ENCODE assay signal across 1 cellular context in genomic region chr19:662207-662961, GRCh38.
TF ChIP-seq lines count a peak whose summit lies in the region.

No MANE protein-coding gene starts in this region.

TF ChIP-seq in K562, 482 proteins besides CTCF, POLR2A, EP300 and RAD21 (continued from another document and continues in another):
- TF ChIP-seq ZBTB12 (CRISPR knock-in tag; IDR thresholded peaks at IDR 0.05), result no peak
- peak; percentile 62 for TF ChIP-seq ZFX (CRISPR knock-in tag; IDR thresholded peaks at IDR 0.05)
- TF ChIP-seq KLF1 (tag; IDR thresholded peaks at IDR 0.05), result no peak
- no peak for TF ChIP-seq DLX4 (CRISPR knock-in tag; IDR thresholded peaks at IDR 0.05)
- no peak for TF ChIP-seq CGGBP1 (CRISPR knock-in tag; IDR thresholded peaks at IDR 0.05)
- no peak for TF ChIP-seq TRIM28 (IDR thresholded peaks at IDR 0.05)
- TF ChIP-seq YBX1 (IDR thresholded peaks at IDR 0.05), result no peak
- TF ChIP-seq ELK3 (CRISPR knock-in tag; IDR thresholded peaks at IDR 0.05), result no peak
- TF ChIP-seq RB1 (IDR thresholded peaks at IDR 0.05; ENCODE audit: low read depth), result peak; percentile 18; the same call in 1 of the 2 replicates
- TF ChIP-seq ZNF395 (CRISPR knock-in tag; IDR thresholded peaks at IDR 0.05), result no peak
- no peak for TF ChIP-seq ZNF384 (IDR thresholded peaks at IDR 0.05; ENCODE audit: low read depth, low read length)
- TF ChIP-seq MBD2 (IDR thresholded peaks at IDR 0.05; ENCODE audit: borderline replicate concordance, low read depth), result no peak
- TF ChIP-seq ZNF639 (CRISPR knock-in tag; conservative IDR thresholded peaks at IDR 0.05 in 1 of 2, IDR thresholded peaks at IDR 0.05 in 1 of 2), result no peak
- TF ChIP-seq ZNF512 (tag; IDR thresholded peaks at IDR 0.05), result no peak
- TF ChIP-seq BACH1 (tag; IDR thresholded peaks at IDR 0.05), result no peak
- TF ChIP-seq MNT (conservative IDR thresholded peaks at IDR 0.05), result peak; percentile 74 to 87
- TF ChIP-seq ZNF668 (CRISPR knock-in tag; IDR thresholded peaks at IDR 0.05), result no peak
- no peak for TF ChIP-seq SRSF9 (IDR thresholded peaks at IDR 0.05; ENCODE audit: borderline replicate concordance, low read depth, low read length)
- TF ChIP-seq DDX20 (tag; IDR thresholded peaks at IDR 0.05; ENCODE audit: low read depth), result no peak
- TF ChIP-seq ZNF76 (CRISPR knock-in tag; IDR thresholded peaks at IDR 0.05; ENCODE audit: borderline replicate concordance), result no peak
- no peak for TF ChIP-seq TAF7 (tag; IDR thresholded peaks at IDR 0.05)
- TF ChIP-seq HMGN3 (IDR thresholded peaks at IDR 0.05; ENCODE audit: borderline replicate concordance, extremely low read depth, insufficient read length, low read depth, low read length), result peak; percentile 12
- no peak for TF ChIP-seq ZNF561 (CRISPR knock-in tag; conservative IDR thresholded peaks at IDR 0.05)
- no peak for TF ChIP-seq ZNF583 (CRISPR knock-in tag; IDR thresholded peaks at IDR 0.05)
- TF ChIP-seq PREB (CRISPR knock-in tag; IDR thresholded peaks at IDR 0.05), result 0 out of 2 replicates have a peak, but pooled peaks have one; percentile 66
- TF ChIP-seq SUPT5H (IDR thresholded peaks at IDR 0.05), result no peak
- TF ChIP-seq SNRNP70 (optimal IDR thresholded peaks at IDR 0.05; ENCODE audit: low read depth, low read length), result no peak
- no peak for TF ChIP-seq FOXO4 (CRISPR knock-in tag; IDR thresholded peaks at IDR 0.05)
- peak; percentile 68; the same call in 1 of the 2 replicates for TF ChIP-seq IRF2 (CRISPR knock-in tag; IDR thresholded peaks at IDR 0.05)
- TF ChIP-seq HBP1 (CRISPR knock-in tag; IDR thresholded peaks at IDR 0.05), result no peak
- TF ChIP-seq UBTF (IDR thresholded peaks at IDR 0.05; ENCODE audit: borderline replicate concordance in 1 of 2, low read depth in 2 of 2, low read length in 2 of 2), result 0 out of 4 replicates have a peak, but pooled peaks of 1 of the 2 experiments have one; percentile 47
- TF ChIP-seq KDM4B (IDR thresholded peaks at IDR 0.05; ENCODE audit: borderline replicate concordance in 2 of 2, low read depth in 1 of 2), result no peak
- no peak for TF ChIP-seq ZNF197 (CRISPR knock-in tag; IDR thresholded peaks at IDR 0.05; ENCODE audit: low read depth)
- no peak for TF ChIP-seq KAT8 (IDR thresholded peaks at IDR 0.05; ENCODE audit: low read depth)
- TF ChIP-seq ZNF445 (CRISPR knock-in tag; IDR thresholded peaks at IDR 0.05; ENCODE audit: low read depth), result no peak
- TF ChIP-seq DPF2 (IDR thresholded peaks at IDR 0.05), result no peak
- no peak for TF ChIP-seq FOXK1 (CRISPR knock-in tag; IDR thresholded peaks at IDR 0.05; ENCODE audit: borderline replicate concordance)
- TF ChIP-seq THRA (IDR thresholded peaks at IDR 0.05), result no peak
- TF ChIP-seq CREB3L1 (IDR thresholded peaks at IDR 0.05; ENCODE audit: borderline replicate concordance, low read depth), result 0 out of 2 replicates have a peak, but pooled peaks have one; percentile 18
- TF ChIP-seq PPARD (CRISPR knock-in tag; IDR thresholded peaks at IDR 0.05), result no peak
- no peak for TF ChIP-seq ZC3H8 (IDR thresholded peaks at IDR 0.05)
- TF ChIP-seq SETDB1 (IDR thresholded peaks at IDR 0.05; ENCODE audit: low read length), result no peak
- TF ChIP-seq HDAC1 (IDR thresholded peaks at IDR 0.05), result peak in 1 of 2 experiments; percentile 81; a peak in 2 of 4 replicates
- TF ChIP-seq ZNF134 (CRISPR knock-in tag; conservative IDR thresholded peaks at IDR 0.05), result no peak
